8 cellular contexts compared by ENCODE assay signal in the genomic region with DNA sequence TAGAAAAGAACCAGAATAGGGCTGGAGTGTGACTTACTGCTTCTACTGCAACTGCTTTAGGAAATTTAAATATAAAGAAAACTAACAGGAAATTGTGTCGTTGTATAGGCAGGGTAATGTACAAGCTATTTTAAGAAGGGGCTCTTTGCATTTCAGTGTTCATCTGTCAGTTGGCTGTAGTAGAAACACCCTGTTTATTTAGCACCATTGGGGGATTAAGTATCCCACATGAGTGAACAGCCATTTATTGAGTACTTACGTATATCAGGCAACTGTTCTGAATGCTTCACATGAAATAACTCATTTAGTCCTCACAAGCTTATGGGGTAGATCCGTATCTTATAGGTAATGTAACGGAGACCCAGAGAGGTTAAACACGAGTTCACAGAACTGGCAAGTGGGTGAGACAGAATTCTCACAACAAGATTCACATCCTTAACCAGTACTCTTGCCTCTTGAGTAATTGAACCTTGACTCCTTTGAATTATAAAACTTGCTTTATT. TPM values are rescaled to one million over a fixed set of nuclear protein-coding genes. Genes with fewer than 3 reads are reported as not detected.
DNase-seq lines count a peak whose midpoint lies in the region; ATAC-seq and TF ChIP-seq lines count a peak whose summit lies in the region.
"Had no signal": no experiment of that assay in that cellular context is flagged by ENCODE, and none has a peak within 500 bp of the region (broad histone marks: within the 10 kb centered on the region; RNA-seq: fewer than 3 reads in every experiment).

No MANE protein-coding gene starts in this region.

- ATAC-seq in GM18873 (IDR thresholded peaks at IDR 0.05; ENCODE audit: low FRiP score, unreplicated experiment) (peak; percentile 52), GM21825 (IDR thresholded peaks at IDR 0.05; ENCODE audit: unreplicated experiment) (peak; percentile 59)
- ATAC-seq in natural killer cell treated with Interleukin-12 subunit alpha and Interleukin-12 subunit beta and Interleukin-15 and Interleukin-18, amount 100 ng/mL, for 72 hours, result peak; percentile 76 to 90
- ATAC-seq: left colon had no signal

- H3K9me3 Mint-ChIP-seq in natural killer cell treated with Interleukin-12 subunit alpha and Interleukin-12 subunit beta and Interleukin-15 and Interleukin-18, amount 100 ng/mL, for 72 hours, result no peaks in the 10 kb centered on the region

- peak overlapping the region; percentile 2 for H3K4me3 ChIP-seq in Loucy (ENCODE audit: low read length, poor library complexity, severe bottlenecking)

- H3K27me3 ChIP-seq in Loucy (ENCODE audit: insufficient read depth, low read length, poor library complexity, severe bottlenecking), result no peaks in the 10 kb centered on the region

- TF ChIP-seq CTCF in Loucy (conservative IDR thresholded peaks at IDR 0.05; ENCODE audit: low read length), result no peak

- peaks cover 47 to 72% of the 10 kb centered on the region in 2 donors for H3K4me1 Mint-ChIP-seq in natural killer cell treated with Interleukin-12 subunit alpha and Interleukin-12 subunit beta and Interleukin-15 and Interleukin-18, amount 100 ng/mL, for 72 hours (ENCODE audit: low read depth in 2 of 2)

- peaks cover 11% of the 10 kb centered on the region for H4K20me1 ChIP-seq in Loucy (ENCODE audit: insufficient read depth, low read length, poor library complexity, severe bottlenecking)

- H2AFZ ChIP-seq in Loucy (ENCODE audit: low read length), result no peak overlapping the region

- no peak for DNase-seq in natural killer cell treated with Interleukin-12 subunit alpha and Interleukin-12 subunit beta and Interleukin-15 and Interleukin-18, amount 100 ng/mL, for 72 hours (ENCODE audit: low spot score)
- DNase-seq in SHP77 treated with DMSO at 0.1 percent for 48 hours (lab: John Stamatoyannopoulos, UW), result no peak
- no peak for DNase-seq in dedifferentiated amniotic fluid mesenchymal stem cell (ENCODE audit: extremely low spot score)
- no peak for DNase-seq in activated CD4-positive, alpha-beta T cell treated with anti-CD3 and anti-CD28 coated beads, Interleukin-2, amount 50 U/mL, for 4 hours
- DNase-seq: left colon had no signal

- peaks cover 41% of the 10 kb centered on the region for H3K4me1 ChIP-seq in Loucy (ENCODE audit: insufficient read depth, low read length, poor library complexity, severe bottlenecking)

- no peak overlapping the region for H3K9ac ChIP-seq in Loucy (ENCODE audit: low read depth, low read length, poor library complexity, severe bottlenecking)

- H3K9me3 ChIP-seq in Loucy (ENCODE audit: insufficient read depth, low read depth, low read length), result no peaks in the 10 kb centered on the region

- no peaks in the 10 kb centered on the region for H3F3A ChIP-seq in Loucy (ENCODE audit: low read depth)

- no peaks in the 10 kb centered on the region for H3K27me3 Mint-ChIP-seq in natural killer cell treated with Interleukin-12 subunit alpha and Interleukin-12 subunit beta and Interleukin-15 and Interleukin-18, amount 100 ng/mL, for 72 hours

- no peaks in the 10 kb centered on the region for H3K36me3 ChIP-seq in Loucy (ENCODE audit: insufficient read depth, low read length)

- H3K79me2 ChIP-seq in Loucy (ENCODE audit: insufficient read depth, low read length), result peaks cover 63% of the 10 kb centered on the region

- peak overlapping the region; percentile 90 to 94 for H3K27ac Mint-ChIP-seq in natural killer cell treated with Interleukin-12 subunit alpha and Interleukin-12 subunit beta and Interleukin-15 and Interleukin-18, amount 100 ng/mL, for 72 hours

- H3K36me3 Mint-ChIP-seq in natural killer cell treated with Interleukin-12 subunit alpha and Interleukin-12 subunit beta and Interleukin-15 and Interleukin-18, amount 100 ng/mL, for 72 hours, result no peaks in the 10 kb centered on the region

- no peaks in the 10 kb centered on the region for H3K9me2 ChIP-seq in Loucy (replicated peaks; ENCODE audit: low read depth, low read length)

- peak overlapping the region; percentile 37 for H3K4me2 ChIP-seq in Loucy (ENCODE audit: low read depth, low read length, poor library complexity, severe bottlenecking)

- peak overlapping the region; percentile 86 for H3K4me3 Mint-ChIP-seq in natural killer cell treated with Interleukin-12 subunit alpha and Interleukin-12 subunit beta and Interleukin-15 and Interleukin-18, amount 100 ng/mL, for 72 hours

RNA-seq across cellular contexts. Expression of gene STIM2, which starts 23.9 kb away (rescaled TPM):
- total RNA-seq in natural killer cell treated with Interleukin-12 subunit alpha and Interleukin-12 subunit beta and Interleukin-15 and Interleukin-18, amount 100 ng/mL, for 72 hours, result 10 to 100 TPM; 55.5 to 57.9 TPM
